23 cellular contexts compared by ENCODE assay signal in the genomic region with DNA sequence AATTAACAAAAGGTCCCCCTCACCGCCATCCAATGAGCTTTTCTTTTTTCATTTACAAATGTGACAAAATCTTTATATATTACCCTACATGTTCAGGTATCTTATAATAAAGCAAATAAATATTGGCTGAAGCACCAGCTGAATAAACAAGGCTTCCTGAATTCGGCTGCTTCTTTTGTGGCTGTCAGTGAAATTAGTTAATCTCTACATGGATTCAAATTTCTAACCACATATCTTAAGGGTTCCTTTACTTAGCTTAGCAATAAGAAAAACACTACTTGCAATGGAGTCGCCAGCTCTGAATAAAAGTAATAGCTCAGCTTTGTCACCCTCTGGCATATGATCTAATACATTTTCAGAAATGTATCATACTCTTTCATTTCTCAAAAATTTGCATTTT.
"Had no signal": no experiment of that assay in that cellular context is flagged by ENCODE, and none has a peak within 500 bp of the region (broad histone marks: within the 10 kb centered on the region; RNA-seq: fewer than 3 reads in every experiment).

No MANE protein-coding gene starts in this region.

- H3K27ac Mint-ChIP-seq: activated naive CD4-positive, alpha-beta T cell treated with anti-CD3 and anti-CD28 coated beads, Interleukin-2, amount 50 U/mL, for 72 hours; activated T-helper 1 cell treated with anti-CD3 and anti-CD28 coated beads, Interleukin-12 subunit alpha, Interleukin-12 subunit beta, Interleukin-2, Interleukin-4 antibody, amounts not matched to agents 30 ng/mL and 10 ng/mL and 1 ng/mL, durations not matched to agents 14 hours and 24 hours and 36 hours; endodermal cell; memory B cell; naive B cell; neural progenitor cell; stimulated activated naive CD8-positive, alpha-beta T cell treated with anti-CD3 and anti-CD28 coated beads, Interleukin-15, Interleukin-2, amounts not matched to agents 100 ng/mL and 50 ng/mL, for 24 hours had no signal

- H3K4me3 ChIP-seq: adrenal gland, dorsolateral prefrontal cortex, mucosa of descending colon, neural progenitor cell, psoas muscle, suprapubic skin, transverse colon, uterus had no signal

- H3K4me3 Mint-ChIP-seq: activated T-helper 1 cell treated with anti-CD3 and anti-CD28 coated beads, Interleukin-12 subunit alpha, Interleukin-12 subunit beta, Interleukin-2, Interleukin-4 antibody, amounts not matched to agents 30 ng/mL and 10 ng/mL and 1 ng/mL, durations not matched to agents 14 hours and 24 hours and 36 hours; brain; endodermal cell; memory B cell; naive B cell; neural progenitor cell; stimulated activated naive CD8-positive, alpha-beta T cell treated with anti-CD3 and anti-CD28 coated beads, Interleukin-15, Interleukin-2, amounts not matched to agents 100 ng/mL and 50 ng/mL, for 24 hours had no signal

- DNase-seq: activated CD4-positive, alpha-beta T cell treated with anti-CD3 and anti-CD28 coated beads for 1 hour; activated CD4-positive, alpha-beta T cell treated with anti-CD3 and anti-CD28 coated beads, Interleukin-2, amount 50 U/mL, for 48 hours; activated gamma-delta T cell treated with Interleukin-2 at 50 U/mL for 16 hours; activated T-cell treated with anti-CD3 and anti-CD28 coated beads for 4 hours; adrenal gland; caudate nucleus; dorsolateral prefrontal cortex; endodermal cell; mucosa of descending colon; naive B cell; psoas muscle; right cardiac atrium; transverse colon; uterus; WERI-Rb-1 had no signal

- H3K9ac ChIP-seq: neural progenitor cell had no signal

- H3K27me3 Mint-ChIP-seq: naive B cell; stimulated activated naive CD8-positive, alpha-beta T cell treated with anti-CD3 and anti-CD28 coated beads, Interleukin-15, Interleukin-2, amounts not matched to agents 100 ng/mL and 50 ng/mL, for 24 hours had no signal

- H3K36me3 ChIP-seq: adrenal gland, neural progenitor cell, suprapubic skin, transverse colon, uterus, WERI-Rb-1 had no signal

- ATAC-seq: mucosa of descending colon, psoas muscle, right cardiac atrium had no signal

- H3K36me3 Mint-ChIP-seq: brain, memory B cell, neural progenitor cell had no signal

- H3K9me3 ChIP-seq: mucosa of descending colon, suprapubic skin had no signal

- H3K4me1 Mint-ChIP-seq: memory B cell, naive B cell, neural progenitor cell had no signal

- H3K27ac ChIP-seq: adrenal gland, dorsolateral prefrontal cortex, epithelial cell of prostate, neural progenitor cell, psoas muscle, suprapubic skin, transverse colon, uterus, WERI-Rb-1 had no signal
